In genomic region chr14:87196436-87196835, GRCh38 we compare ENCODE assay signal across 20 cellular contexts.
"Had no signal": no experiment of that assay in that cellular context is flagged by ENCODE, and none has a peak within 500 bp of the region (broad histone marks: within the 10 kb centered on the region; RNA-seq: fewer than 3 reads in every experiment).

No MANE protein-coding gene starts in this region.

- H3K27ac ChIP-seq: dorsolateral prefrontal cortex, gastrocnemius medialis, hepatocyte, neutrophil, pancreas, stomach, thyroid gland had no signal

- H3K9me3 ChIP-seq: gastrocnemius medialis, neutrophil, pancreas, thyroid gland had no signal

- FAIRE-seq: kidney, pancreas had no signal

- DNase-seq: cerebellar nuclear complex; cortex of kidney; dorsolateral prefrontal cortex; effector CD4-positive, alpha-beta T cell; gastrocnemius medialis; head of caudate nucleus; kidney; mucosa of descending colon; naive B cell; pancreas; stimulated activated CD4-positive, alpha-beta T cell treated with anti-CD3 and anti-CD28 coated beads, Interleukin-2, amount 100 ng/mL, for 24 hours; stimulated activated CD4-positive, alpha-beta T cell treated with anti-CD3 and anti-CD28 coated beads, Interleukin-4, amount 100 ng/mL, for 24 hours; stimulated activated naive CD4-positive, alpha-beta T cell treated with Interleukin-2 at 50 U/mL for 16 hours; stomach; thyroid gland; trophoblast cell had no signal

- H3K4me1 ChIP-seq: gastrocnemius medialis, pancreas, stomach, thyroid gland had no signal

- H3K4me3 ChIP-seq: dorsolateral prefrontal cortex, gastrocnemius medialis, hepatocyte, lung, mucosa of descending colon, pancreas, smooth muscle cell, stomach, thyroid gland had no signal

- H3K36me3 ChIP-seq: gastrocnemius medialis, neutrophil, pancreas, stomach, thyroid gland had no signal
